22 cellular contexts compared by ENCODE assay signal in the genomic region with DNA sequence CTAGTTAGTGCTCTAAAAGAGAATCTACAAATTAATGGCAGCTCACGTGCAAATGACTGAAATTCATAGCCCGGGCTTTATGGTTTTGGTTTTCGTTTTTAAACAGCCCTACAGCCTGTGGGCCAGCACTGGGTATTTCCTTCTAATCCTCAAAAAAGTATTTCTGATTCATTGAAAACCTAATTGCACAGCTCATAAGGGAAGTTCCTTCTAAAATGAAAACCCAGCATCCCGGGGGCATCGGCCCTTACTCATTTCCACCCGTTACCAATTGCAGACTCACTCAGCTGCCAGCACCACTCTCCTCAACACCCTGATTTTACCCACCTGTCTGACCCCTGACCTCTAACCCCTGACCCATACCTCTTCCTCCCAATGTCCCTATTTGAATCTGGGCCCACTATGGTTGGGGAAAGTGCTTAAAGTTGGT. TPM values are rescaled to one million over a fixed set of nuclear protein-coding genes. Genes with fewer than 3 reads are reported as not detected.
DNase-seq lines count a peak whose midpoint lies in the region; ATAC-seq and TF ChIP-seq lines count a peak whose summit lies in the region.
"Had no signal": no experiment of that assay in that cellular context is flagged by ENCODE, and none has a peak within 500 bp of the region (broad histone marks: within the 10 kb centered on the region; RNA-seq: fewer than 3 reads in every experiment).

No MANE protein-coding gene starts in this region.

- no peak overlapping the region for H3K27ac Mint-ChIP-seq in activated CD4-positive, alpha-beta memory T cell treated with anti-CD3 and anti-CD28 coated beads for 36 hours
- H3K27ac Mint-ChIP-seq in activated CD4-positive, alpha-beta memory T cell treated with anti-CD3 and anti-CD28 coated beads, Interleukin-2, amount 10 ng/mL, durations not matched to agents 7 days and 5 days, result no peak overlapping the region
- H3K27ac Mint-ChIP-seq in activated T-helper 17 cell treated with anti-CD3 and anti-CD28 coated beads, Interleukin-2, amount 50 U/mL, for 72 hours, result peak overlapping the region; percentile 35
- H3K27ac Mint-ChIP-seq in Caco-2 (ENCODE audit: unreplicated experiment), result no peak overlapping the region
- H3K27ac Mint-ChIP-seq: activated naive CD8-positive, alpha-beta T cell; brain; nephron; progenitor cell of endocrine pancreas had no signal

- no peak overlapping the region for H3K4me3 ChIP-seq in Caco-2 (ENCODE audit: low read depth, low read length)
- H3K4me3 ChIP-seq: A549, heart left ventricle, vagina had no signal

- BruUV-seq in Caco-2 (replicated peaks; lab: Mats Ljungman, UMichigan), result no TSS peak

- no peak overlapping the region for H3K4me3 Mint-ChIP-seq in activated CD4-positive, alpha-beta memory T cell treated with anti-CD3 and anti-CD28 coated beads for 36 hours
- H3K4me3 Mint-ChIP-seq in activated CD4-positive, alpha-beta memory T cell treated with anti-CD3 and anti-CD28 coated beads, Interleukin-2, amount 10 ng/mL, durations not matched to agents 7 days and 5 days, result no peak overlapping the region
- H3K4me3 Mint-ChIP-seq in activated T-helper 17 cell treated with anti-CD3 and anti-CD28 coated beads, Interleukin-2, amount 50 U/mL, for 72 hours, result peak overlapping the region; percentile 19
- no peak overlapping the region for H3K4me3 Mint-ChIP-seq in Caco-2 (ENCODE audit: unreplicated experiment)
- H3K4me3 Mint-ChIP-seq: activated naive CD8-positive, alpha-beta T cell; brain; IgD-negative memory B cell; nephron had no signal

- CTCF ChIA-PET in activated CD4-positive, alpha-beta memory T cell treated with anti-CD3 and anti-CD28 coated beads for 36 hours (lab: Charles Lee), result interaction anchor here (0.7 to 2.8 kb wide), 4 partner anchors 13 to 506 kb away, joined by 3 to 26 read pairs (median 3); no protein-coding TSS in a partner anchor
- CTCF ChIA-PET in activated CD4-positive, alpha-beta memory T cell treated with anti-CD3 and anti-CD28 coated beads, Interleukin-2, amount 10 ng/mL, durations not matched to agents 7 days and 5 days (lab: Charles Lee), result interaction anchor here (0.7 to 3.6 kb wide), 4 partner anchors 86 to 674 kb away, joined by 3 to 19 read pairs (median 3); no protein-coding TSS in a partner anchor
- CTCF ChIA-PET in Caco-2 (lab: Charles Lee), result no interaction called here

- no peaks in the 10 kb centered on the region for H3K9me3 ChIP-seq in Caco-2
- H3K9me3 ChIP-seq: A549, heart left ventricle, vagina had no signal

- POLR2A ChIA-PET in activated CD4-positive, alpha-beta memory T cell treated with anti-CD3 and anti-CD28 coated beads for 36 hours (lab: Charles Lee), result no interaction called here
- POLR2A ChIA-PET in activated CD4-positive, alpha-beta memory T cell treated with anti-CD3 and anti-CD28 coated beads, Interleukin-2, amount 10 ng/mL, durations not matched to agents 7 days and 5 days (lab: Charles Lee), result interaction anchor here (1.1 to 1.3 kb wide), 2 partner anchors 9 to 279 kb away, joined by 3 to 4 read pairs; no protein-coding TSS in a partner anchor
- POLR2A ChIA-PET in Caco-2 (lab: Charles Lee), result no interaction called here

- no peaks in the 10 kb centered on the region for H3K27me3 Mint-ChIP-seq in activated CD4-positive, alpha-beta memory T cell treated with anti-CD3 and anti-CD28 coated beads for 36 hours
- peaks cover 3% of the 10 kb centered on the region for H3K27me3 Mint-ChIP-seq in activated CD4-positive, alpha-beta memory T cell treated with anti-CD3 and anti-CD28 coated beads, Interleukin-2, amount 10 ng/mL, durations not matched to agents 7 days and 5 days
- H3K27me3 Mint-ChIP-seq in activated T-helper 17 cell treated with anti-CD3 and anti-CD28 coated beads, Interleukin-2, amount 50 U/mL, for 72 hours, result no peaks in the 10 kb centered on the region
- no peaks in the 10 kb centered on the region for H3K27me3 Mint-ChIP-seq in Caco-2 (ENCODE audit: insufficient read depth, unreplicated experiment)
- H3K27me3 Mint-ChIP-seq: activated naive CD8-positive, alpha-beta T cell; IgD-negative memory B cell; progenitor cell of endocrine pancreas had no signal

- peak; percentile 65 for ATAC-seq in GM21786 (IDR thresholded peaks at IDR 0.05; ENCODE audit: unreplicated experiment)
- ATAC-seq in activated T-helper 17 cell treated with anti-CD3 and anti-CD28 coated beads, Interleukin-2, amount 50 U/mL, for 72 hours (replicated peaks), result peak; percentile 82
- ATAC-seq: A549, heart left ventricle, left lobe of liver had no signal

- no peaks in the 10 kb centered on the region for H3K36me3 Mint-ChIP-seq in activated CD4-positive, alpha-beta memory T cell treated with anti-CD3 and anti-CD28 coated beads for 36 hours
- no peaks in the 10 kb centered on the region for H3K36me3 Mint-ChIP-seq in activated CD4-positive, alpha-beta memory T cell treated with anti-CD3 and anti-CD28 coated beads, Interleukin-2, amount 10 ng/mL, durations not matched to agents 7 days and 5 days (ENCODE audit: low read depth)
- no peaks in the 10 kb centered on the region for H3K36me3 Mint-ChIP-seq in activated T-helper 17 cell treated with anti-CD3 and anti-CD28 coated beads, Interleukin-2, amount 50 U/mL, for 72 hours (ENCODE audit: low read depth)
- no peaks in the 10 kb centered on the region for H3K36me3 Mint-ChIP-seq in Caco-2 (ENCODE audit: insufficient read depth, unreplicated experiment)
- H3K36me3 Mint-ChIP-seq: activated naive CD8-positive, alpha-beta T cell; brain had no signal

- H3K9me3 Mint-ChIP-seq in activated CD4-positive, alpha-beta memory T cell treated with anti-CD3 and anti-CD28 coated beads for 36 hours, result no peaks in the 10 kb centered on the region
- H3K9me3 Mint-ChIP-seq in activated CD4-positive, alpha-beta memory T cell treated with anti-CD3 and anti-CD28 coated beads, Interleukin-2, amount 10 ng/mL, durations not matched to agents 7 days and 5 days, result no peaks in the 10 kb centered on the region
- H3K9me3 Mint-ChIP-seq in activated T-helper 17 cell treated with anti-CD3 and anti-CD28 coated beads, Interleukin-2, amount 50 U/mL, for 72 hours, result no peaks in the 10 kb centered on the region
- H3K9me3 Mint-ChIP-seq in Caco-2 (ENCODE audit: unreplicated experiment), result no peaks in the 10 kb centered on the region
- H3K9me3 Mint-ChIP-seq: IgD-negative memory B cell, nephron had no signal

- H3K4me1 ChIP-seq in Caco-2, result peaks cover 18% of the 10 kb centered on the region
- H3K4me1 ChIP-seq: A549, heart left ventricle, vagina had no signal

- no peaks in the 10 kb centered on the region for H3K27me3 ChIP-seq in Caco-2 (replicated peaks; ENCODE audit: control insufficient read depth, insufficient read depth, low read length)
- H3K27me3 ChIP-seq: heart left ventricle, vagina had no signal

- no peaks in the 10 kb centered on the region for H3K36me3 ChIP-seq in Caco-2 (ENCODE audit: control insufficient read depth, insufficient read depth, low read length)
- H3K36me3 ChIP-seq: heart left ventricle, vagina had no signal

- peaks cover 13% of the 10 kb centered on the region for H3K4me1 Mint-ChIP-seq in activated CD4-positive, alpha-beta memory T cell treated with anti-CD3 and anti-CD28 coated beads for 36 hours (ENCODE audit: low read depth)
- peaks cover 11% of the 10 kb centered on the region for H3K4me1 Mint-ChIP-seq in activated CD4-positive, alpha-beta memory T cell treated with anti-CD3 and anti-CD28 coated beads, Interleukin-2, amount 10 ng/mL, durations not matched to agents 7 days and 5 days
- H3K4me1 Mint-ChIP-seq in activated T-helper 17 cell treated with anti-CD3 and anti-CD28 coated beads, Interleukin-2, amount 50 U/mL, for 72 hours, result peaks cover 6% of the 10 kb centered on the region
- H3K4me1 Mint-ChIP-seq in Caco-2 (ENCODE audit: low read depth, unreplicated experiment), result peaks cover 20% of the 10 kb centered on the region
- H3K4me1 Mint-ChIP-seq: brain, nephron had no signal

- intact Hi-C loops in activated CD4-positive, alpha-beta memory T cell treated with anti-CD3 and anti-CD28 coated beads for 36 hours (cut with micrococcal nuclease), result loop anchor here (1.0 to 5.0 kb wide), 5 partner anchors 57 to 672 kb away; a partner anchor contains a TSS
- intact Hi-C loops in Caco-2 (cut with micrococcal nuclease; ENCODE audit: unreplicated experiment), result loop anchor here (5.0 to 10.0 kb wide), 2 partner anchors 220 to 437 kb away; a partner anchor contains a TSS

- no peak for TF ChIP-seq CTCF in GM10266 (IDR thresholded peaks at IDR 0.05; ENCODE audit: control insufficient read depth, insufficient read depth, low read depth, missing control alignments)
- TF ChIP-seq CTCF in Caco-2 (IDR thresholded peaks at IDR 0.05; ENCODE audit: insufficient read depth in 1 of 2, low read depth in 1 of 2, low read length in 1 of 2, severe bottlenecking in 1 of 2, unreplicated experiment in 1 of 2), result no peak

- DNase-seq in activated CD4-positive, alpha-beta memory T cell treated with anti-CD3 and anti-CD28 coated beads for 36 hours, result peak; percentile 68
- DNase-seq in activated CD4-positive, alpha-beta memory T cell treated with anti-CD3 and anti-CD28 coated beads, Interleukin-2, amount 10 ng/mL, durations not matched to agents 7 days and 5 days, result no peak
- peak; percentile 26 for DNase-seq in GM10266 (ENCODE audit: extremely low spot score)
- no peak for DNase-seq in NCI-H2171 (lab: John Stamatoyannopoulos, UW)
- DNase-seq in Caco-2, result no peak
- DNase-seq in pons (ENCODE audit: low spot score), result no peak
- DNase-seq: activated CD4-positive, alpha-beta T cell treated with anti-CD3 and anti-CD28 coated beads for 4 hours; activated T-cell treated with anti-CD3 and anti-CD28 coated beads, Interleukin-2, amount 50 U/mL, for 1 hour; C1 segment of cervical spinal cord; heart left ventricle; NCI-H1694 treated with DMSO at 0.1 percent for 48 hours; NCI-H2227 treated with DMSO at 0.1 percent for 48 hours had no signal

RNA-seq across cellular contexts. Expression of a gene that starts 59.5 kb away (rescaled TPM):
- 10 to 100 TPM; 27.9 to 29.9 TPM for total RNA-seq in activated CD4-positive, alpha-beta memory T cell treated with anti-CD3 and anti-CD28 coated beads for 36 hours
- 10 to 100 TPM; 36.9 to 41.9 TPM for total RNA-seq in activated CD4-positive, alpha-beta memory T cell treated with anti-CD3 and anti-CD28 coated beads, Interleukin-2, amount 10 ng/mL, durations not matched to agents 7 days and 5 days
- total RNA-seq in activated T-helper 17 cell treated with anti-CD3 and anti-CD28 coated beads, Interleukin-2, amount 50 U/mL, for 72 hours, result 10 to 100 TPM; 38.1 to 60.2 TPM
- total RNA-seq in Caco-2 (2022), result 29.4 and 33.3 TPM in 2 replicates

Comparison
In these comparisons a context has a peak if more than half of its experiments do, and no peak if none do; other contexts are left out.
1. DNase-seq: peak in activated CD4-positive, alpha-beta memory T cell treated with anti-CD3 and anti-CD28 coated beads for 36 hours (single experiment) and GM10266 (single experiment); none in activated CD4-positive, alpha-beta memory T cell treated with anti-CD3 and anti-CD28 coated beads, Interleukin-2, amount 10 ng/mL, durations not matched to agents 7 days and 5 days (single experiment), NCI-H2171 (single experiment), Caco-2 (0 of 2) and pons (single experiment).